ENCODE assay signal across 17 cellular contexts in genomic region chr1:36487906-36488305, GRCh38. TPM values are rescaled to one million over a fixed set of nuclear protein-coding genes. Genes with fewer than 3 reads are reported as not detected.
DNase-seq lines count a peak whose midpoint lies in the region; ATAC-seq and TF ChIP-seq lines count a peak whose summit lies in the region.
"Had no signal": no experiment of that assay in that cellular context is flagged by ENCODE, and none has a peak within 500 bp of the region (broad histone marks: within the 10 kb centered on the region; RNA-seq: fewer than 3 reads in every experiment).

No MANE protein-coding gene starts in this region.

- TF ChIP-seq CTCF in natural killer cell (IDR thresholded peaks at IDR 0.05): no peak
- TF ChIP-seq CTCF in hepatocyte (IDR thresholded peaks at IDR 0.05; ENCODE audit: poor library complexity): no peak
- no peak for TF ChIP-seq CTCF in neutrophil (IDR thresholded peaks at IDR 0.05)
- TF ChIP-seq CTCF in upper lobe of right lung (IDR thresholded peaks at IDR 0.05): no peak

- intact Hi-C loops in natural killer cell (cut with micrococcal nuclease) (no loop called here), upper lobe of right lung (cut with DNase I) (no loop called here)

- H3K79me2 ChIP-seq in hepatocyte: no peaks in the 10 kb centered on the region

- H3K4me1 ChIP-seq in hepatocyte (ENCODE audit: insufficient read depth) (peaks cover 11% of the 10 kb centered on the region), neutrophil (ENCODE audit: control insufficient read depth in 1 of 2, insufficient read depth in 1 of 2, low read depth in 1 of 2, low read length in 1 of 2) (peaks cover 75 to 79% of the 10 kb centered on the region in 2 experiments), upper lobe of right lung (peaks cover 4% of the 10 kb centered on the region)

- DNase-seq in natural killer cell treated with Interleukin-12 subunit alpha and Interleukin-12 subunit beta and Interleukin-15 and Interleukin-18, amount 100 ng/mL, for 72 hours (ENCODE audit: low spot score): no peak
- no peak for DNase-seq in natural killer cell
- no peak for DNase-seq in hepatocyte (ENCODE audit: low spot score)
- DNase-seq in upper lobe of right lung: no peak
- DNase-seq in AG08395 (ENCODE audit: low spot score): no peak
- no peak for DNase-seq in C1 segment of cervical spinal cord (lab: John Stamatoyannopoulos, UW)
- DNase-seq: CD8-positive, alpha-beta T cell; IMR-90; NCI-H1417; NCI-H1930; NCI-H510A; NCI-H82; SHP77 had no signal

- H3K27ac Mint-ChIP-seq in natural killer cell treated with Interleukin-12 subunit alpha and Interleukin-12 subunit beta and Interleukin-15 and Interleukin-18, amount 100 ng/mL, for 72 hours: peak overlapping the region in 1 of 2 donors; percentile 60
- no peak overlapping the region for H3K27ac Mint-ChIP-seq in natural killer cell
- H3K27ac Mint-ChIP-seq: CD8-positive, alpha-beta T cell had no signal

- H3K36me3 Mint-ChIP-seq in natural killer cell treated with Interleukin-12 subunit alpha and Interleukin-12 subunit beta and Interleukin-15 and Interleukin-18, amount 100 ng/mL, for 72 hours: no peaks in the 10 kb centered on the region
- H3K36me3 Mint-ChIP-seq in natural killer cell: no peaks in the 10 kb centered on the region
- H3K36me3 Mint-ChIP-seq: CD8-positive, alpha-beta T cell had no signal

- WGBS in hepatocyte (ENCODE audit: low lambda C conversion rate, missing lambda C conversion rate): 91% methylated on average over 3 of the region's 3 CpGs

- H3K27me3 Mint-ChIP-seq in natural killer cell treated with Interleukin-12 subunit alpha and Interleukin-12 subunit beta and Interleukin-15 and Interleukin-18, amount 100 ng/mL, for 72 hours: peaks cover 15 to 27% of the 10 kb centered on the region in 2 donors
- H3K27me3 Mint-ChIP-seq in natural killer cell (ENCODE audit: low read depth in 2 of 2): peaks cover 17 to 25% of the 10 kb centered on the region in 2 donors

- H3K36me3 ChIP-seq in hepatocyte (replicated peaks; ENCODE audit: insufficient read depth, low read depth): no peaks in the 10 kb centered on the region
- H3K36me3 ChIP-seq in neutrophil: no peaks in the 10 kb centered on the region
- H3K36me3 ChIP-seq in upper lobe of right lung: no peaks in the 10 kb centered on the region

- H3K27me3 ChIP-seq in hepatocyte (no peaks in the 10 kb centered on the region), neutrophil (no peaks in the 10 kb centered on the region), upper lobe of right lung (no peaks in the 10 kb centered on the region)

- ATAC-seq in natural killer cell treated with Interleukin-12 subunit alpha and Interleukin-12 subunit beta and Interleukin-15 and Interleukin-18, amount 100 ng/mL, for 72 hours: peak in 1 of 2 donors; percentile 24
- ATAC-seq in natural killer cell (no peak), upper lobe of right lung (no peak), HG02970 (IDR thresholded peaks at IDR 0.05; ENCODE audit: low FRiP score, unreplicated experiment) (no peak)
- ATAC-seq: CD8-positive, alpha-beta T cell had no signal

- H3K27ac ChIP-seq in hepatocyte (peak overlapping the region; percentile 74), neutrophil (peak overlapping the region; percentile 92), upper lobe of right lung (peak overlapping the region; percentile 11)

- no peaks in the 10 kb centered on the region for H3K4me1 Mint-ChIP-seq in natural killer cell treated with Interleukin-12 subunit alpha and Interleukin-12 subunit beta and Interleukin-15 and Interleukin-18, amount 100 ng/mL, for 72 hours (ENCODE audit: low read depth in 2 of 2)
- H3K4me1 Mint-ChIP-seq in natural killer cell: no peaks in the 10 kb centered on the region

- peak overlapping the region; percentile 6 for H3K4me3 Mint-ChIP-seq in natural killer cell treated with Interleukin-12 subunit alpha and Interleukin-12 subunit beta and Interleukin-15 and Interleukin-18, amount 100 ng/mL, for 72 hours
- no peak overlapping the region for H3K4me3 Mint-ChIP-seq in natural killer cell
- H3K4me3 Mint-ChIP-seq: CD8-positive, alpha-beta T cell had no signal

- H3K4me2 ChIP-seq in hepatocyte: no peak overlapping the region

- H4K20me1 ChIP-seq in hepatocyte (ENCODE audit: insufficient read depth, poor library complexity, severe bottlenecking): no peaks in the 10 kb centered on the region

- H3K4me3 ChIP-seq in hepatocyte: no peak overlapping the region
- H3K4me3 ChIP-seq in neutrophil (ENCODE audit: low read depth in 1 of 2, low read length in 1 of 2): peak overlapping the region in 1 of 2 experiments; percentile 88
- H3K4me3 ChIP-seq in upper lobe of right lung: no peak overlapping the region

- H3K9me3 ChIP-seq in hepatocyte (ENCODE audit: low read depth) (no peaks in the 10 kb centered on the region), neutrophil (no peaks in the 10 kb centered on the region), upper lobe of right lung (no peaks in the 10 kb centered on the region)

- no peak overlapping the region for H2AFZ ChIP-seq in hepatocyte

- no peaks in the 10 kb centered on the region for H3K9me3 Mint-ChIP-seq in natural killer cell treated with Interleukin-12 subunit alpha and Interleukin-12 subunit beta and Interleukin-15 and Interleukin-18, amount 100 ng/mL, for 72 hours
- no peaks in the 10 kb centered on the region for H3K9me3 Mint-ChIP-seq in natural killer cell
- H3K9me3 Mint-ChIP-seq: CD8-positive, alpha-beta T cell had no signal

- no peaks in the 10 kb centered on the region for H3K9me2 ChIP-seq in hepatocyte (replicated peaks; ENCODE audit: insufficient read depth)

RNA-seq across cellular contexts. Expression of gene CSF3R, which starts 5.2 kb away (rescaled TPM):
- total RNA-seq in natural killer cell treated with Interleukin-12 subunit alpha and Interleukin-12 subunit beta and Interleukin-15 and Interleukin-18, amount 100 ng/mL, for 72 hours: under 1 TPM; 0.64 to 0.78 TPM
- total RNA-seq in natural killer cell (10 to 100 TPM in 2 of 3 donors, 1 to 10 TPM in 1; 5.7 to 74.9 (median 11.7) TPM), hepatocyte (11.6 and 19.7 TPM in 2 replicates), upper lobe of right lung (202 TPM)
- 22.3 and 31.1 TPM in 2 replicates for polyA plus RNA-seq in hepatocyte
- total RNA-seq: Daoy, IMR-90, LHCN-M2 had no signal
- polyA plus RNA-seq: IMR-90 had no signal

RNA-seq across cellular contexts. Expression of gene MRPS15, which starts 23.7 kb away (rescaled TPM):
- 100 to 1,000 TPM in 1 of 2 donors, 10 to 100 TPM in 1; 78.8 to 109 TPM for total RNA-seq in natural killer cell treated with Interleukin-12 subunit alpha and Interleukin-12 subunit beta and Interleukin-15 and Interleukin-18, amount 100 ng/mL, for 72 hours
- 10 to 100 TPM; 28.2 to 38.2 (median 32.0) TPM for total RNA-seq in natural killer cell
- total RNA-seq in hepatocyte: 63.2 and 77.4 TPM in 2 replicates
- 127 and 136 TPM in 2 replicates for polyA plus RNA-seq in hepatocyte
- total RNA-seq in upper lobe of right lung: 65.0 TPM

RNA-seq across cellular contexts. Expression of gene OSCP1, which starts 37.7 kb away (rescaled TPM):
- total RNA-seq in natural killer cell treated with Interleukin-12 subunit alpha and Interleukin-12 subunit beta and Interleukin-15 and Interleukin-18, amount 100 ng/mL, for 72 hours: 1 to 10 TPM in 1 of 2 donors, under 1 TPM in 1; 0.59 to 1.2 TPM
- 1 to 10 TPM in 1 of 3 donors, not detected in 2; 2.3 TPM for total RNA-seq in natural killer cell
- 5.8 and 9.3 TPM in 2 replicates for total RNA-seq in hepatocyte
- 5.8 and 7.6 TPM in 2 replicates for polyA plus RNA-seq in hepatocyte
- total RNA-seq in upper lobe of right lung: 8.2 TPM

Comparison
In these comparisons a context has a peak if more than half of its experiments do, and no peak if none do; other contexts are left out.
1. H3K27ac ChIP-seq: peak in every context shown above with its lines; median percentile 92 in neutrophil; 74 in hepatocyte; 11 in upper lobe of right lung.